Comparison of ENCODE assay signal across 8 cellular contexts in the genomic region with DNA sequence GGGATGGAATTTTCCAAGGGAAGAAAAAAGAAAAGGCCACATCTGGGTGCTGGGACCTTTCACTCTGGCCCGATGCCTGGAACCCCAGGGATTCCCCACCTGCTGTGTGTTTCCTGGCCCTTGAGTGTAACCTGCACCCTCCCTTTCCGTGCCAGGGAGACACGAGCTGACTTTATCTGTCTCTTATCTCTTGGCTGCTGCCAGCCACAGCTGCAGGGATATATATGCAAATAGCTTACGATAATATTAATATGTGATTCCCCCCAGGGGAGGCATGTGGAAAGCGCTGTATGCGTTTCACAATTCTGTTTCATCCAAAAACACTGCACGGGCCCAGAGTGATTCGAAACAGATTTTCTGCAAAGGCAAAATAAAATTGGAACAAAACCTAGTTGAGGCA. TPM values are rescaled to one million over a fixed set of nuclear protein-coding genes. Genes with fewer than 3 reads are reported as not detected.
DNase-seq lines count a peak whose midpoint lies in the region; ATAC-seq, FAIRE-seq and TF ChIP-seq lines count a peak whose summit lies in the region.

No MANE protein-coding gene starts in this region.

- no peaks in the 10 kb centered on the region; a peak in 1 of 4 replicates for H3K79me2 ChIP-seq in H1 (ENCODE audit: control insufficient read depth in 1 of 2, insufficient read depth in 2 of 2, low read length in 2 of 2)

- H4K5ac ChIP-seq in H1 (ENCODE audit: insufficient read length, low read depth, low read length), result no peak overlapping the region

- peak overlapping the region; percentile 68; the same call in 1 of the 2 replicates for H2BK12ac ChIP-seq in H1 (ENCODE audit: low read depth, low read length)

- H3K4me3 ChIP-seq in BLaER1 (no peak overlapping the region), H1 (ENCODE audit: extremely low read depth in 1 of 4, insufficient read depth in 2 of 4, low read depth in 3 of 4, low read length in 4 of 4) (peak overlapping the region in 3 of 4 experiments; percentile 31 to 64 (median 38); a peak in 3 of 8 replicates), muscle layer of colon (ENCODE audit: low read depth in 1 of 2, low read length in 2 of 2) (peak overlapping the region in 1 of 2 donors; percentile 47)

- TF ChIP-seq EP300 in H1 (IDR thresholded peaks at IDR 0.05; ENCODE audit: borderline replicate concordance in 1 of 2, low read depth in 2 of 2, low read length in 2 of 2), result no peak

- H3K36me3 ChIP-seq in BLaER1 (no peaks in the 10 kb centered on the region), H1 (ENCODE audit: control insufficient read depth in 2 of 4, insufficient read depth in 4 of 4, low read length in 3 of 4) (no peaks in the 10 kb centered on the region), muscle layer of colon (ENCODE audit: insufficient read depth, low read length) (no peaks in the 10 kb centered on the region)

- H3K23ac ChIP-seq in H1 (ENCODE audit: insufficient read length), result no peak overlapping the region

- H3K9ac ChIP-seq in BLaER1 (peak overlapping the region; percentile 50; the same call in 1 of the 2 replicates), H1 (replicated peaks in 1 of 4; ENCODE audit: extremely low read depth in 1 of 4, low read depth in 3 of 4, low read length in 3 of 4) (no peak overlapping the region), muscle layer of colon (ENCODE audit: low read length) (no peak overlapping the region)

- no peaks in the 10 kb centered on the region for H4K20me1 ChIP-seq in BLaER1
- no peaks in the 10 kb centered on the region for H4K20me1 ChIP-seq in H1 (replicated peaks in 1 of 2; ENCODE audit: control insufficient read depth in 1 of 2, insufficient read depth in 2 of 2, low read length in 2 of 2)

- 0 out of 2 replicates have a peak overlapping the region, but pooled peaks have one; percentile 39 for H2BK5ac ChIP-seq in H1 (ENCODE audit: low read depth, low read length)

- DNase-seq in NCI-H2171 (lab: John Stamatoyannopoulos, UW) (peak; percentile 39), H1 (ENCODE audit: low read depth in 1 of 2, low spot score in 2 of 2) (no peak)
- no peak for DNase-seq in stimulated activated naive CD8-positive, alpha-beta T cell treated with anti-CD3 and anti-CD28 coated beads, Interleukin-15, Interleukin-2, amounts not matched to agents 100 U/mL and 50 U/mL, for 24 hours
- no peak for DNase-seq in activated effector memory CD4-positive, alpha-beta T cell treated with Interleukin-2 at 50 U/mL for 16 hours

- no peak overlapping the region for H2AFZ ChIP-seq in H1 (ENCODE audit: low read length)

- H3K9me3 ChIP-seq in BLaER1 (no peaks in the 10 kb centered on the region), H1 (ENCODE audit: insufficient read depth in 2 of 2, low read depth in 1 of 2, low read length in 1 of 2) (no peaks in the 10 kb centered on the region), muscle layer of colon (ENCODE audit: low read length) (no peaks in the 10 kb centered on the region)

- no peak overlapping the region for H4K8ac ChIP-seq in H1 (ENCODE audit: extremely low read depth, insufficient read depth, low read length)

- no peaks in the 10 kb centered on the region; the same call in 1 of the 2 replicates for H3K79me1 ChIP-seq in H1 (ENCODE audit: low read depth, low read length)

- H3K27ac ChIP-seq in BLaER1 (peak overlapping the region; percentile 66; the same call in 1 of the 2 replicates), H1 (ENCODE audit: low read depth, low read length) (no peak overlapping the region), muscle layer of colon (ENCODE audit: low read depth, low read length) (peak overlapping the region; percentile 56)

- H2BK120ac ChIP-seq in H1 (replicated peaks; ENCODE audit: low read depth, low read length), result no peak overlapping the region

- peaks cover 45% of the 10 kb centered on the region for H3K4me1 ChIP-seq in BLaER1
- peaks cover 16 to 24% (median 18%) of the 10 kb centered on the region in 4 experiments for H3K4me1 ChIP-seq in H1 (replicated peaks in 1 of 4; ENCODE audit: control insufficient read depth in 3 of 4, insufficient read depth in 4 of 4, low read length in 3 of 4)
- H3K4me1 ChIP-seq in muscle layer of colon (ENCODE audit: insufficient read depth, low read length), result no peaks in the 10 kb centered on the region

- no peak overlapping the region for H4K91ac ChIP-seq in H1 (replicated peaks; ENCODE audit: insufficient read length, low read length)

- no peak for TF ChIP-seq CTCF in H1 (IDR thresholded peaks at IDR 0.05; ENCODE audit: control extremely low read depth in 1 of 3, insufficient read depth in 1 of 3, low read depth in 1 of 3, low read length in 3 of 3)

- peak overlapping the region; percentile 7 for H3K18ac ChIP-seq in H1 (ENCODE audit: extremely low read depth, low read length)

- H3K23me2 ChIP-seq in H1 (ENCODE audit: low read depth, low read length), result peaks cover 19% of the 10 kb centered on the region

- POLR2A ChIA-PET in H1 (lab: Charles Lee; ENCODE audit: partially characterized antibody), result interaction anchor here (1.3 to 1.4 kb wide), 2 partner anchors 9 to 18 kb away, joined by 3 to 4 read pairs; no protein-coding TSS in a partner anchor

- H3K4ac ChIP-seq in H1 (replicated peaks; ENCODE audit: insufficient read length, low read depth, low read length), result no peak overlapping the region

- H2BK20ac ChIP-seq in H1 (ENCODE audit: low read length), result peak overlapping the region; percentile 80; the same call in 1 of the 2 replicates

- H3K14ac ChIP-seq in H1 (ENCODE audit: insufficient read length), result no peak overlapping the region

- H2AK5ac ChIP-seq in H1 (ENCODE audit: low read depth, low read length), result no peak overlapping the region; the same call in 1 of the 2 replicates

- H3K27me3 ChIP-seq in BLaER1 (0 out of 2 replicates have a peak, but pooled peaks cover 4% of the 10 kb centered on the region), H1 (replicated peaks in 1 of 4; ENCODE audit: control insufficient read depth in 3 of 4, extremely low read depth in 1 of 4, insufficient read depth in 3 of 4, low read length in 3 of 4) (0 out of 7 replicates have a peak, but pooled peaks cover 0 to 2% (median 0%) of the 10 kb centered on the region in 4 experiments), muscle layer of colon (ENCODE audit: control insufficient read depth in 1 of 2, insufficient read depth in 2 of 2, low read length in 2 of 2) (peaks cover 0 to 18% of the 10 kb centered on the region in 2 donors)

- no peak for TF ChIP-seq POLR2A in H1 (IDR thresholded peaks at IDR 0.05; ENCODE audit: control extremely low read depth in 1 of 2, low read depth in 2 of 2, low read length in 2 of 2)

- no peak overlapping the region for H3K56ac ChIP-seq in H1 (replicated peaks; ENCODE audit: insufficient read length, low read depth, low read length)

- 0 out of 2 replicates have a peak overlapping the region, but pooled peaks have one; percentile 84 for H2BK15ac ChIP-seq in H1 (ENCODE audit: low read length)

- no peak for FAIRE-seq in H1 (lab: Jason Lieb, UNC)

- TF ChIP-seq RAD21 in H1 (IDR thresholded peaks at IDR 0.05 in 1 of 2, conservative IDR thresholded peaks at IDR 0.05 in 1 of 2; ENCODE audit: low read depth in 2 of 2, low read length in 2 of 2), result no peak

- ATAC-seq in stimulated activated naive CD8-positive, alpha-beta T cell treated with anti-CD3 and anti-CD28 coated beads, Interleukin-15, Interleukin-2, amounts not matched to agents 100 U/mL and 50 U/mL, for 24 hours, result no peak
- ATAC-seq in GM18519 (IDR thresholded peaks at IDR 0.05; ENCODE audit: low FRiP score, unreplicated experiment) (no peak), GM21723 (IDR thresholded peaks at IDR 0.05; ENCODE audit: unreplicated experiment) (no peak)

- H3K4me2 ChIP-seq in BLaER1 (peak overlapping the region; percentile 76), H1 (ENCODE audit: insufficient read depth in 1 of 2, low read depth in 2 of 2, low read length in 2 of 2) (peak overlapping the region; percentile 85 to 93; a peak in 3 of 4 replicates)

- CTCF ChIA-PET in H1 (lab: Charles Lee; ENCODE audit: partially characterized antibody), result interaction anchor here (0.7 to 4.8 kb wide), 8 partner anchors 15 to 101 kb away, joined by 3 to 28 read pairs (median 4); no protein-coding TSS in a partner anchor

- WGBS in H1 (ENCODE audit: extremely low coverage in 1 of 2, insufficient coverage in 1 of 2, insufficient read length in 1 of 2, insufficient replicate concordance in 2 of 2, low coverage in 1 of 2, low lambda C conversion rate in 2 of 2, missing lambda C conversion rate in 1 of 2), 2 experiments, result 88% methylated on average over 8 of the region's 8 CpGs; no CpG with 5 or more reads in 1 of the 2 experiments

TF ChIP-seq in H1, 55 proteins besides CTCF, POLR2A, EP300 and RAD21 (continues in another document):
- TF ChIP-seq KDM5A (IDR thresholded peaks at IDR 0.05; ENCODE audit: low read length), result no peak
- no peak for TF ChIP-seq SIRT6 (IDR thresholded peaks at IDR 0.05; ENCODE audit: low read length)
- TF ChIP-seq SAP30 (IDR thresholded peaks at IDR 0.05; ENCODE audit: insufficient read depth, insufficient replicate concordance, low read length), result no peak
- TF ChIP-seq CBX8 (IDR thresholded peaks at IDR 0.05; ENCODE audit: borderline replicate concordance, low read depth, low read length), result no peak

RNA-seq across cellular contexts. Expression of gene RIPOR3, which starts 1.5 kb away (rescaled TPM):
- total RNA-seq in H1 (2021; fragmentation: NEBNext Ultra II Directional; extraction: Animal tissue kit (Norgen Biotek cat#: 25700)), result 4.5 and 4.7 TPM in 2 replicates
- 3.6 and 5.6 TPM in 2 replicates for polyA plus RNA-seq in H1 (2011; rRNA removed)
- 6.9 TPM for polyA plus RNA-seq in H1 (2011; cell fraction: cytosol; rRNA removed)
- 43.0 TPM for polyA plus RNA-seq in H1 (2011; cell fraction: nucleus; rRNA removed)
- polyA plus RNA-seq in H1 (2012, experiment 1 of 2), result 5.7 to 7.7 TPM (median 5.9 TPM) in 4 replicates
- polyA plus RNA-seq in H1 (2012, experiment 2 of 2), result 1.6 TPM
- polyA plus RNA-seq in H1 (2013, experiment 1 of 2), result 3.2 TPM
- 2.5 TPM for polyA plus RNA-seq in H1 (2013, experiment 2 of 2)
- polyA minus RNA-seq in H1 (2011; rRNA and poly(A)+ RNA removed), result 3.3 and 3.8 TPM in 2 replicates
- polyA minus RNA-seq in H1 (2011; cell fraction: cytosol; rRNA and poly(A)+ RNA removed), result 3.1 TPM
- 9.2 TPM for polyA minus RNA-seq in H1 (2011; cell fraction: nucleus; rRNA and poly(A)+ RNA removed)

RNA-seq across cellular contexts. Expression of gene PARD6B, which starts 41.5 kb away (rescaled TPM):
- total RNA-seq in H1 (2021; fragmentation: NEBNext Ultra II Directional; extraction: Animal tissue kit (Norgen Biotek cat#: 25700)), result 27.3 and 34.1 TPM in 2 replicates
- 3.3 and 5.2 TPM in 2 replicates for polyA plus RNA-seq in H1 (2011; rRNA removed)
- 5.0 TPM for polyA plus RNA-seq in H1 (2011; cell fraction: cytosol; rRNA removed)
- 2.2 TPM for polyA plus RNA-seq in H1 (2011; cell fraction: nucleus; rRNA removed)
- 3.3 to 5.1 TPM (median 3.8 TPM) in 4 replicates for polyA plus RNA-seq in H1 (2012, experiment 1 of 2)
- polyA plus RNA-seq in H1 (2012, experiment 2 of 2), result 1.2 TPM
- 5.8 TPM for polyA plus RNA-seq in H1 (2013, experiment 1 of 2)
- polyA plus RNA-seq in H1 (2013, experiment 2 of 2), result 5.6 TPM
- polyA minus RNA-seq in H1 (2011; rRNA and poly(A)+ RNA removed), result 12.2 and 13.7 TPM in 2 replicates
- polyA minus RNA-seq in H1 (2011; cell fraction: cytosol; rRNA and poly(A)+ RNA removed), result 16.4 TPM
- polyA minus RNA-seq in H1 (2011; cell fraction: nucleus; rRNA and poly(A)+ RNA removed), result 6.4 TPM
